8 cellular contexts compared by ENCODE assay signal in genomic region chr22:49046546-49047305, GRCh38.
DNase-seq lines count a peak whose midpoint lies in the region; ATAC-seq and TF ChIP-seq lines count a peak whose summit lies in the region.

No MANE protein-coding gene starts in this region.

- H3K27ac ChIP-seq in 22Rv1 (no peak overlapping the region), HCT116 (ENCODE audit: low read depth, low read length) (no peak overlapping the region), OCI-LY3 (ENCODE audit: low read length) (no peak overlapping the region)

- TF ChIP-seq POLR2A in HCT116 (IDR thresholded peaks at IDR 0.05; ENCODE audit: borderline replicate concordance, extremely low read depth, insufficient read depth, insufficient read length), result no peak

- H3K4me1 ChIP-seq in HCT116 (ENCODE audit: control insufficient read depth in 1 of 2, insufficient read depth in 2 of 2, low read length in 2 of 2) (no peaks in the 10 kb centered on the region), OCI-LY3 (ENCODE audit: low read length) (no peaks in the 10 kb centered on the region)

- POLR2A ChIA-PET in HCT116 (lab: Charles Lee), result interaction anchor here (1.4 kb wide), 1 partner anchor 258 kb away, joined by 3 read pairs; no protein-coding TSS in a partner anchor

- H3K4me2 ChIP-seq in HCT116 (ENCODE audit: low read length), result no peak overlapping the region
- H3K4me2 ChIP-seq in OCI-LY3 (ENCODE audit: low read length), result no peak overlapping the region

- no peaks in the 10 kb centered on the region for H3K9me3 ChIP-seq in HCT116 (ENCODE audit: control insufficient read depth in 1 of 2, insufficient read depth in 1 of 2, low read depth in 1 of 2, low read length in 2 of 2)
- no peaks in the 10 kb centered on the region for H3K9me3 ChIP-seq in OCI-LY3 (ENCODE audit: insufficient read depth, low read length)

- ATAC-seq in HCT116 (peak; percentile 99), GM21360 (IDR thresholded peaks at IDR 0.05; ENCODE audit: unreplicated experiment) (no peak)

- no peaks in the 10 kb centered on the region for H3K9me2 ChIP-seq in HCT116 (ENCODE audit: insufficient read depth)

- no peak overlapping the region for H3K9ac ChIP-seq in HCT116 (ENCODE audit: low read length)
- H3K9ac ChIP-seq in OCI-LY3 (ENCODE audit: low read length), result no peak overlapping the region

- TF ChIP-seq CTCF in 22Rv1 (IDR thresholded peaks at IDR 0.05) (peak; percentile 44), HCT116 (IDR thresholded peaks at IDR 0.05 in 2 of 3, conservative IDR thresholded peaks at IDR 0.05 in 1 of 3; ENCODE audit: borderline replicate concordance in 1 of 3, insufficient read depth in 1 of 3, low read depth in 2 of 3, low read length in 2 of 3) (peak; percentile 51 to 86 (median 72); a peak in 5 of 6 replicates), OCI-LY3 (IDR thresholded peaks at IDR 0.05; ENCODE audit: low read depth, low read length) (peak; percentile 16; the same call in 1 of the 2 replicates)

- H2AFZ ChIP-seq in HCT116 (ENCODE audit: low read depth, low read length, poor library complexity, severe bottlenecking) (no peak overlapping the region), OCI-LY3 (ENCODE audit: low read depth, low read length) (no peak overlapping the region)

- CTCF ChIA-PET in HCT116 (lab: Charles Lee), result interaction anchor here (0.8 to 5.1 kb wide), 12 partner anchors 12 to 271 kb away, joined by 3 to 207 read pairs (median 4); no protein-coding TSS in a partner anchor

- H3K27me3 ChIP-seq in HCT116 (ENCODE audit: insufficient read depth, low read length) (peaks cover 40% of the 10 kb centered on the region), OCI-LY3 (ENCODE audit: low read depth, low read length) (no peaks in the 10 kb centered on the region)

- H3K4me3 ChIP-seq in HCT116 (replicated peaks in 1 of 2; ENCODE audit: low read depth in 1 of 2, low read length in 2 of 2), result no peak overlapping the region
- H3K4me3 ChIP-seq in OCI-LY3 (ENCODE audit: low read length), result no peak overlapping the region

- RAD21 ChIA-PET in HCT116 (lab: Charles Lee; ENCODE audit: low non-redundant PET in 1 of 2, low total read pairs in 2 of 2, uncharacterized antibody in 2 of 2, unreplicated experiment in 2 of 2), result interaction anchor here (0.7 to 2.8 kb wide), 5 partner anchors 123 to 271 kb away, joined by 3 to 45 read pairs (median 4); no protein-coding TSS in a partner anchor

- H3K79me2 ChIP-seq in HCT116 (ENCODE audit: insufficient read depth, low read length) (no peaks in the 10 kb centered on the region), OCI-LY3 (ENCODE audit: low read length) (no peaks in the 10 kb centered on the region)

- TF ChIP-seq RAD21 in HCT116 (IDR thresholded peaks at IDR 0.05; ENCODE audit: low read depth), result peak; percentile 80

- BruUV-seq in HCT116 (replicated peaks; lab: Mats Ljungman, UMichigan), result no TSS peak

- intact Hi-C loops in HCT116 (cut with micrococcal nuclease), result loop anchor here (1.0 kb wide), 2 partner anchors 124 to 259 kb away; no protein-coding TSS in a partner anchor

- H3K36me3 ChIP-seq in HCT116 (ENCODE audit: control insufficient read depth in 1 of 2, insufficient read depth in 2 of 2, low read length in 2 of 2) (no peaks in the 10 kb centered on the region), OCI-LY3 (replicated peaks; ENCODE audit: low read depth, low read length) (no peaks in the 10 kb centered on the region)

- DNase-seq in HCT116 (ENCODE audit: low read depth, low spot score) (peak; percentile 46), cerebellar cortex (ENCODE audit: low spot score) (peak; percentile 75), nucleus accumbens (lab: John Stamatoyannopoulos, UW) (peak in 38 of 56 donors; percentile 7 to 72 (median 35)), GOT3 (lab: John Stamatoyannopoulos, UW) (no peak), LoVo (ENCODE audit: low spot score) (no peak)

- H4K20me1 ChIP-seq in HCT116 (ENCODE audit: insufficient read depth) (no peaks in the 10 kb centered on the region), OCI-LY3 (ENCODE audit: insufficient read depth, low read length) (no peaks in the 10 kb centered on the region)

TF ChIP-seq in HCT116, 20 proteins besides CTCF, POLR2A, EP300 and RAD21:
- TF ChIP-seq SRF (IDR thresholded peaks at IDR 0.05; ENCODE audit: low read depth) (no peak), REST (IDR thresholded peaks at IDR 0.05; ENCODE audit: low read depth) (no peak)
TF ChIP-seq in HCT116: peak in this region for 0.

Comparison
In these comparisons a context has a peak if more than half of its experiments do, and no peak if none do; other contexts are left out.
1. CTCF ChIP-seq: peak in every context shown above with its lines; median percentile 72 in HCT116; 44 in 22Rv1; 16 in OCI-LY3.
2. DNase-seq: peak in HCT116 (single experiment), cerebellar cortex (single experiment) and nucleus accumbens (38 of 56); none in GOT3 (single experiment) and LoVo (single experiment).